ENCODE assay signal across 13 cellular contexts in genomic region chr3:123622766-123623165, GRCh38.
"Had no signal": no experiment of that assay in that cellular context is flagged by ENCODE, and none has a peak within 500 bp of the region (broad histone marks: within the 10 kb centered on the region; RNA-seq: fewer than 3 reads in every experiment).

No MANE protein-coding gene starts in this region.

- H3K27ac Mint-ChIP-seq: activated B cell treated with CpG ODN at 0.5 μM for 24 hours; activated naive CD4-positive, alpha-beta T cell treated with anti-CD3 and anti-CD28 coated beads, Interleukin-2, amount 50 U/mL, for 24 hours; endodermal cell; stimulated activated naive CD8-positive, alpha-beta T cell treated with anti-CD3 and anti-CD28 coated beads, Interleukin-15, amount 100 ng/mL, for 72 hours; T-helper 1 cell treated with Interleukin-12 subunit alpha and Interleukin-12 subunit beta and Interleukin-4 antibody, amounts not matched to agents 30 μg/mL and 1 μg/mL, for 36 hours had no signal

- H3K27me3 ChIP-seq: body of pancreas, gastrocnemius medialis, thyroid gland had no signal

- H3K36me3 Mint-ChIP-seq: activated naive CD4-positive, alpha-beta T cell treated with anti-CD3 and anti-CD28 coated beads, Interleukin-2, amount 50 U/mL, for 24 hours had no signal

- H3K9me3 ChIP-seq: body of pancreas, gastrocnemius medialis, thyroid gland had no signal

- H3K4me3 ChIP-seq: body of pancreas, gastrocnemius medialis, thyroid gland had no signal

- H3K4me1 ChIP-seq: gastrocnemius medialis had no signal

- H3K9me3 Mint-ChIP-seq: activated B cell treated with CpG ODN at 0.5 μM for 24 hours; activated naive CD4-positive, alpha-beta T cell treated with anti-CD3 and anti-CD28 coated beads, Interleukin-2, amount 50 U/mL, for 24 hours; endodermal cell; stimulated activated naive CD8-positive, alpha-beta T cell treated with anti-CD3 and anti-CD28 coated beads, Interleukin-15, amount 100 ng/mL, for 72 hours; T-helper 1 cell treated with Interleukin-12 subunit alpha and Interleukin-12 subunit beta and Interleukin-4 antibody, amounts not matched to agents 30 μg/mL and 1 μg/mL, for 36 hours had no signal

- DNase-seq: activated B cell treated with CpG ODN at 0.5 μM for 24 hours; activated CD4-positive, alpha-beta T cell treated with anti-CD3 and anti-CD28 coated beads, Interleukin-2, amount 50 U/mL, for 1 hour; activated effector memory CD4-positive, alpha-beta T cell treated with Interleukin-2 at 50 U/mL for 16 hours; body of pancreas; endodermal cell; gastrocnemius medialis; kidney; left ventricle myocardium superior; stimulated activated CD4-positive, alpha-beta T cell treated with anti-CD3 and anti-CD28 coated beads, Interleukin-4, amount 100 ng/mL, for 24 hours; stimulated activated naive CD8-positive, alpha-beta T cell treated with anti-CD3 and anti-CD28 coated beads, Interleukin-15, amount 100 ng/mL, for 72 hours; thyroid gland had no signal

- H3K36me3 ChIP-seq: gastrocnemius medialis, thyroid gland had no signal

- H3K4me1 Mint-ChIP-seq: activated naive CD4-positive, alpha-beta T cell treated with anti-CD3 and anti-CD28 coated beads, Interleukin-2, amount 50 U/mL, for 24 hours had no signal

- H3K4me3 Mint-ChIP-seq: activated B cell treated with CpG ODN at 0.5 μM for 24 hours; activated naive CD4-positive, alpha-beta T cell treated with anti-CD3 and anti-CD28 coated beads, Interleukin-2, amount 50 U/mL, for 24 hours; endodermal cell; stimulated activated naive CD8-positive, alpha-beta T cell treated with anti-CD3 and anti-CD28 coated beads, Interleukin-15, amount 100 ng/mL, for 72 hours; T-helper 1 cell treated with Interleukin-12 subunit alpha and Interleukin-12 subunit beta and Interleukin-4 antibody, amounts not matched to agents 30 μg/mL and 1 μg/mL, for 36 hours had no signal

- H3K27me3 Mint-ChIP-seq: activated B cell treated with CpG ODN at 0.5 μM for 24 hours; activated naive CD4-positive, alpha-beta T cell treated with anti-CD3 and anti-CD28 coated beads, Interleukin-2, amount 50 U/mL, for 24 hours; stimulated activated naive CD8-positive, alpha-beta T cell treated with anti-CD3 and anti-CD28 coated beads, Interleukin-15, amount 100 ng/mL, for 72 hours had no signal

- H3K27ac ChIP-seq: body of pancreas, gastrocnemius medialis, thyroid gland had no signal

- ATAC-seq: body of pancreas; gastrocnemius medialis; left ventricle myocardium superior; stimulated activated naive CD8-positive, alpha-beta T cell treated with anti-CD3 and anti-CD28 coated beads, Interleukin-15, amount 100 ng/mL, for 72 hours had no signal
